22 cellular contexts compared by ENCODE assay signal in genomic region chr4:31617667-31618066, GRCh38.
"Had no signal": no experiment of that assay in that cellular context is flagged by ENCODE, and none has a peak within 500 bp of the region (broad histone marks: within the 10 kb centered on the region; RNA-seq: fewer than 3 reads in every experiment).

No MANE protein-coding gene starts in this region.

- H3K4me1 Mint-ChIP-seq: activated CD4-positive, alpha-beta T cell treated with anti-CD3 and anti-CD28 coated beads, Interleukin-2, amount 10 ng/mL, durations not matched to agents 7 days and 5 days had no signal

- DNase-seq: activated CD4-positive, alpha-beta memory T cell treated with anti-CD3 and anti-CD28 coated beads for 36 hours; activated CD4-positive, alpha-beta T cell treated with anti-CD3 and anti-CD28 coated beads, Interleukin-2, amount 10 ng/mL, durations not matched to agents 7 days and 5 days; activated CD4-positive, CD25-positive, alpha-beta regulatory T cell; activated CD8-positive, alpha-beta memory T cell treated with anti-CD3 and anti-CD28 coated beads for 24 hours; activated gamma-delta T cell; activated naive CD4-positive, alpha-beta T cell treated with anti-CD3 and anti-CD28 coated beads for 36 hours; activated T-cell treated with anti-CD3 and anti-CD28 coated beads, Interleukin-2, amount 50 U/mL, for 4 hours; amygdala; brain microvascular endothelial cell; cerebellar nuclear complex; Karpas-422; NCI-H1092; NCI-H1417 treated with DMSO at 0.1 percent for 48 hours; NCI-H1694; NCI-H2029 treated with DMSO at 0.1 percent for 48 hours; NCI-H524; T-helper 1 cell had no signal

- H3K36me3 ChIP-seq: brain microvascular endothelial cell had no signal

- H3K27ac Mint-ChIP-seq: activated CD4-positive, alpha-beta memory T cell treated with anti-CD3 and anti-CD28 coated beads for 36 hours; activated CD4-positive, alpha-beta T cell treated with anti-CD3 and anti-CD28 coated beads, Interleukin-2, amount 10 ng/mL, durations not matched to agents 7 days and 5 days; activated naive CD4-positive, alpha-beta T cell treated with anti-CD3 and anti-CD28 coated beads for 36 hours; activated naive CD8-positive, alpha-beta T cell had no signal

- H3K36me3 Mint-ChIP-seq: activated CD4-positive, alpha-beta memory T cell treated with anti-CD3 and anti-CD28 coated beads for 36 hours; activated naive CD8-positive, alpha-beta T cell had no signal

- H3K4me3 ChIP-seq: SK-N-MC had no signal

- FAIRE-seq: colon had no signal

- H3K27me3 ChIP-seq: brain microvascular endothelial cell had no signal

- ATAC-seq: activated T-cell treated with anti-CD3 and anti-CD28 coated beads, Interleukin-2, amount 50 U/mL, for 4 hours; Right ventricle myocardium inferior had no signal

- H3K4me3 Mint-ChIP-seq: activated CD4-positive, alpha-beta memory T cell treated with anti-CD3 and anti-CD28 coated beads for 36 hours; activated CD4-positive, alpha-beta T cell treated with anti-CD3 and anti-CD28 coated beads, Interleukin-2, amount 10 ng/mL, durations not matched to agents 7 days and 5 days; activated naive CD4-positive, alpha-beta T cell treated with anti-CD3 and anti-CD28 coated beads for 36 hours; activated naive CD8-positive, alpha-beta T cell; activated T-cell treated with anti-CD3 and anti-CD28 coated beads, Interleukin-2, amount 50 U/mL, for 4 hours had no signal

- H3K27me3 Mint-ChIP-seq: activated CD4-positive, alpha-beta memory T cell treated with anti-CD3 and anti-CD28 coated beads for 36 hours; activated CD4-positive, alpha-beta T cell treated with anti-CD3 and anti-CD28 coated beads, Interleukin-2, amount 10 ng/mL, durations not matched to agents 7 days and 5 days; activated naive CD8-positive, alpha-beta T cell had no signal

- H3K27ac ChIP-seq: brain microvascular endothelial cell, SK-N-MC, VCaP had no signal
